ENCODE assay signal across 15 cellular contexts in the genomic region with DNA sequence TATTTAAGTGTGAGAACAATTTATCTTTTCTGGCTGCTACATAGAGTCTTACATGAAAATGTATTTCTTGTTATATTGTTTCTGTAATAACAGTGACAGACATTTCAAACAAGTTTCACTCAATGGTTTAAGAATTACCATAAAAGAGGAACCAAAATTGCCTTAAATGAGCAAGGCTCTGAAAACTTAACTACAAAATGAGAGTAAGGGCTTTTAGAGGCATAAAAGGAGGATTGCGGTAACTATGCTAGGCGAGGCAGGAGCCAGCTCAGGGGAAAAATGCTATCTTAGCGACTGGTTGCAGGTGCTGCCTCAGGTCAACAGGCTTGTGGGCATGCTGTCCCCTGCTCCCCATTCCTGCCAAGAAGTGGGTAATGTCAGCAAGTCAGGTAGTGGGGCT.
DNase-seq lines count a peak whose midpoint lies in the region; ATAC-seq lines count a peak whose summit lies in the region.
"Had no signal": no experiment of that assay in that cellular context is flagged by ENCODE, and none has a peak within 500 bp of the region (broad histone marks: within the 10 kb centered on the region; RNA-seq: fewer than 3 reads in every experiment).

No MANE protein-coding gene starts in this region.

- CTCF ChIA-PET in activated CD4-positive, alpha-beta T cell treated with anti-CD3 and anti-CD28 coated beads for 36 hours (lab: Charles Lee), result no interaction called here

- no peaks in the 10 kb centered on the region for H3K9me3 Mint-ChIP-seq in activated CD4-positive, alpha-beta T cell treated with anti-CD3 and anti-CD28 coated beads for 36 hours (ENCODE audit: low read depth)
- H3K9me3 Mint-ChIP-seq: activated naive CD4-positive, alpha-beta T cell treated with anti-CD3 and anti-CD28 coated beads, Interleukin-2, amount 50 U/mL, for 24 hours; endodermal cell had no signal

- no peak overlapping the region for H2BK5ac ChIP-seq in neuronal stem cell (ENCODE audit: low read length)

- H3K4me3 ChIP-seq in neuronal stem cell (ENCODE audit: low read length in 2 of 2), result no peak overlapping the region

- no peak overlapping the region for H3K27ac Mint-ChIP-seq in activated CD4-positive, alpha-beta T cell treated with anti-CD3 and anti-CD28 coated beads for 36 hours
- H3K27ac Mint-ChIP-seq: activated naive CD4-positive, alpha-beta T cell treated with anti-CD3 and anti-CD28 coated beads, Interleukin-2, amount 50 U/mL, for 24 hours; CD14-positive monocyte; endodermal cell had no signal

- DNase-seq in neuronal stem cell (ENCODE audit: low spot score) (no peak), ACHN (no peak)
- DNase-seq in activated CD4-positive, alpha-beta T cell treated with anti-CD3 and anti-CD28 coated beads for 36 hours, result no peak
- no peak for DNase-seq in activated T-cell treated with anti-CD3 and anti-CD28 coated beads, Interleukin-2, amount 50 U/mL, for 1 hour
- DNase-seq: endodermal cell, GDM1, NCI-H1436 treated with DMSO at 0.1 percent for 48 hours, NCI-H524, SHP77 treated with DMSO at 0.1 percent for 48 hours, small intestine had no signal

- ATAC-seq in GM18909 (IDR thresholded peaks at IDR 0.05; ENCODE audit: poor library complexity, unreplicated experiment) (peak; percentile 80), GM21619 (IDR thresholded peaks at IDR 0.05; ENCODE audit: unreplicated experiment) (peak; percentile 91), HG03095 (IDR thresholded peaks at IDR 0.05; ENCODE audit: unreplicated experiment) (peak; percentile 74)
- ATAC-seq in activated CD4-positive, alpha-beta T cell treated with anti-CD3 and anti-CD28 coated beads for 36 hours, result no peak

- no peaks in the 10 kb centered on the region for H3K4me1 ChIP-seq in neuronal stem cell (ENCODE audit: control insufficient read depth in 2 of 2, insufficient read depth in 1 of 2, low read depth in 1 of 2, low read length in 2 of 2)

- no peaks in the 10 kb centered on the region for H3K9me3 ChIP-seq in neuronal stem cell (replicated peaks in 1 of 2; ENCODE audit: control insufficient read depth in 2 of 2, insufficient read depth in 1 of 2, low read depth in 1 of 2, low read length in 2 of 2)

- no peak overlapping the region for H2BK12ac ChIP-seq in neuronal stem cell (ENCODE audit: low read length)

- in situ Hi-C loops in ACHN (cut with HindIII; ENCODE audit: low pct_ligation_motif_present, low pct_unique_long_range_greater_than_20kb, low sequenced_read_pairs), result no loop called here

- no peak overlapping the region for H2BK15ac ChIP-seq in neuronal stem cell (ENCODE audit: low read length)

- no peak overlapping the region for H3K14ac ChIP-seq in neuronal stem cell (ENCODE audit: low read length)

- no peak overlapping the region for H2AK5ac ChIP-seq in neuronal stem cell (ENCODE audit: low read depth, low read length)

- H2BK120ac ChIP-seq in neuronal stem cell (ENCODE audit: low read depth, low read length), result no peak overlapping the region

- H3K27me3 Mint-ChIP-seq in activated CD4-positive, alpha-beta T cell treated with anti-CD3 and anti-CD28 coated beads for 36 hours, result peaks cover 13% of the 10 kb centered on the region

- no peak overlapping the region for H3K4ac ChIP-seq in neuronal stem cell (ENCODE audit: low read length)

- no peak overlapping the region for H4K91ac ChIP-seq in neuronal stem cell (ENCODE audit: low read depth, low read length, poor library complexity)

- H3K36me3 Mint-ChIP-seq in activated CD4-positive, alpha-beta T cell treated with anti-CD3 and anti-CD28 coated beads for 36 hours (ENCODE audit: low read depth), result no peaks in the 10 kb centered on the region
- H3K36me3 Mint-ChIP-seq: activated naive CD4-positive, alpha-beta T cell treated with anti-CD3 and anti-CD28 coated beads, Interleukin-2, amount 50 U/mL, for 24 hours; CD14-positive monocyte had no signal

- H3K36me3 ChIP-seq in neuronal stem cell (replicated peaks in 1 of 2; ENCODE audit: control insufficient read depth in 2 of 2, insufficient read depth in 2 of 2, low read length in 2 of 2), result no peaks in the 10 kb centered on the region

- H3K27ac ChIP-seq in neuronal stem cell (replicated peaks; ENCODE audit: low read length), result no peak overlapping the region

- no peak overlapping the region for H4K8ac ChIP-seq in neuronal stem cell (ENCODE audit: low read depth, low read length)

- no peak overlapping the region for H3K18ac ChIP-seq in neuronal stem cell (ENCODE audit: low read length)

- H3K4me1 Mint-ChIP-seq in activated CD4-positive, alpha-beta T cell treated with anti-CD3 and anti-CD28 coated beads for 36 hours, result peaks cover 2% of the 10 kb centered on the region
- H3K4me1 Mint-ChIP-seq: endodermal cell had no signal

- H3K4me3 Mint-ChIP-seq in activated CD4-positive, alpha-beta T cell treated with anti-CD3 and anti-CD28 coated beads for 36 hours, result no peak overlapping the region
- H3K4me3 Mint-ChIP-seq: activated naive CD4-positive, alpha-beta T cell treated with anti-CD3 and anti-CD28 coated beads, Interleukin-2, amount 50 U/mL, for 24 hours; CD14-positive monocyte; endodermal cell had no signal

- WGBS in neuronal stem cell (ENCODE audit: extremely low coverage in 2 of 2, insufficient read length in 2 of 2, insufficient replicate concordance in 1 of 2), 2 donors, result no CpG with 5 or more reads among the region's 3 CpGs

- H3K27me3 ChIP-seq in neuronal stem cell (ENCODE audit: control insufficient read depth in 3 of 3, insufficient read depth in 3 of 3, low read depth in 1 of 3, low read length in 3 of 3), result peaks cover 0 to 12% (median 2%) of the 10 kb centered on the region in 3 experiments

- H3K9ac ChIP-seq in neuronal stem cell (ENCODE audit: low read depth, low read length, poor library complexity), result peak overlapping the region; percentile 24

- intact Hi-C loops in activated CD4-positive, alpha-beta T cell treated with anti-CD3 and anti-CD28 coated beads for 36 hours (cut with DNase I, micrococcal nuclease), result no loop called here

- no peak overlapping the region for H2AFZ ChIP-seq in neuronal stem cell (ENCODE audit: low read length)

- H3K4me2 ChIP-seq in neuronal stem cell (ENCODE audit: insufficient read depth, low read length, poor library complexity, severe bottlenecking), result no peak overlapping the region

- POLR2A ChIA-PET in activated CD4-positive, alpha-beta T cell treated with anti-CD3 and anti-CD28 coated beads for 36 hours (lab: Charles Lee), result no interaction called here

- H3K79me1 ChIP-seq in neuronal stem cell (ENCODE audit: low read depth, low read length), result no peaks in the 10 kb centered on the region

- H3K23ac ChIP-seq in neuronal stem cell (ENCODE audit: low read depth, low read length, poor library complexity), result no peak overlapping the region
